ENCODE assay signal across 8 cellular contexts in the genomic region with DNA sequence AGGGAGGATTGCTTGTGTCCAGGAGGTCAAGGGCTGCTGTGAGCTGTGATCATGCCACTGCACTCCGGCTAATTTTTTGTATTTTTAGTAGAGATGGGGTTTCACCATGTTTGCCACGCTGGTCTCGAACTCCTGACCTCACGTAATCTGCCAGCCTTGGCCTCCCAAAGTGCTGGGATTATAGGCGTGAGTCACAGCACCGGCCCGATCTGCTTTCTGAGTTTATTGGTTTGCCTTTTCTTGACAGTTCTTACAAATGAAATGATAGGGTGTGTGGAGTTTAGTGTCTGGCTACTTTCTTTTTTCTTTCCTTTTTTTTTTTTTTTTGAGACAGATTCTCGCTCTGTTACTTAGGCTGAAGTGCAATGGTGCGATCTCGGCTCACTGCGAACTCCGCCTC. TPM values are rescaled to one million over a fixed set of nuclear protein-coding genes. Genes with fewer than 3 reads are reported as not detected.
DNase-seq lines count a peak whose midpoint lies in the region; ATAC-seq and TF ChIP-seq lines count a peak whose summit lies in the region.

No MANE protein-coding gene starts in this region.

- in situ Hi-C loops in ACHN (cut with HindIII; ENCODE audit: low pct_ligation_motif_present, low pct_unique_long_range_greater_than_20kb, low sequenced_read_pairs), result no loop called here

- DNase-seq in activated CD4-positive, alpha-beta T cell treated with anti-CD3 and anti-CD28 coated beads, Interleukin-2, amount 10 ng/mL, durations not matched to agents 7 days and 5 days, result no peak
- DNase-seq in activated CD4-positive, alpha-beta T cell treated with anti-CD3 and anti-CD28 coated beads for 1 hour, result no peak
- no peak for DNase-seq in activated CD8-positive, alpha-beta T cell treated with anti-CD3 and anti-CD28 coated beads for 36 hours
- no peak for DNase-seq in immature natural killer cell
- DNase-seq in thoracic aorta (ENCODE audit: low spot score), result no peak
- no peak for DNase-seq in ACHN

- H3K36me3 Mint-ChIP-seq in activated CD4-positive, alpha-beta T cell treated with anti-CD3 and anti-CD28 coated beads, Interleukin-2, amount 10 ng/mL, durations not matched to agents 7 days and 5 days (ENCODE audit: low read depth), result peaks cover 4% of the 10 kb centered on the region
- H3K36me3 Mint-ChIP-seq in activated CD8-positive, alpha-beta T cell treated with anti-CD3 and anti-CD28 coated beads for 36 hours (ENCODE audit: low read depth), result peaks cover 7% of the 10 kb centered on the region
- H3K36me3 Mint-ChIP-seq in immature natural killer cell, result peaks cover 0 to 4% (median 3%) of the 10 kb centered on the region in 3 donors

- H3K27ac Mint-ChIP-seq in activated CD4-positive, alpha-beta T cell treated with anti-CD3 and anti-CD28 coated beads, Interleukin-2, amount 10 ng/mL, durations not matched to agents 7 days and 5 days, result no peak overlapping the region
- H3K27ac Mint-ChIP-seq in activated CD8-positive, alpha-beta T cell treated with anti-CD3 and anti-CD28 coated beads for 36 hours, result no peak overlapping the region
- H3K27ac Mint-ChIP-seq in immature natural killer cell, result peak overlapping the region in 2 of 6 donors; percentile 25 to 40

- ATAC-seq in activated CD8-positive, alpha-beta T cell treated with anti-CD3 and anti-CD28 coated beads for 36 hours, result no peak
- no peak for ATAC-seq in thoracic aorta (ENCODE audit: insufficient number of reproducible peaks, low FRiP score, low read depth)
- ATAC-seq in GM18498 (IDR thresholded peaks at IDR 0.05; ENCODE audit: unreplicated experiment), result no peak
- ATAC-seq in HG02610 (IDR thresholded peaks at IDR 0.05; ENCODE audit: unreplicated experiment), result no peak

- H3K4me3 Mint-ChIP-seq in activated CD4-positive, alpha-beta T cell treated with anti-CD3 and anti-CD28 coated beads, Interleukin-2, amount 10 ng/mL, durations not matched to agents 7 days and 5 days, result peak overlapping the region; percentile 95
- H3K4me3 Mint-ChIP-seq in activated CD8-positive, alpha-beta T cell treated with anti-CD3 and anti-CD28 coated beads for 36 hours, result peak overlapping the region; percentile 84
- H3K4me3 Mint-ChIP-seq in immature natural killer cell, result peak overlapping the region; percentile 38 to 96 (median 88)

- no peaks in the 10 kb centered on the region for H3K36me3 ChIP-seq in thoracic aorta

- POLR2A ChIA-PET in activated CD4-positive, alpha-beta T cell treated with anti-CD3 and anti-CD28 coated beads, Interleukin-2, amount 10 ng/mL, durations not matched to agents 7 days and 5 days (lab: Charles Lee), result no interaction called here
- POLR2A ChIA-PET in activated CD8-positive, alpha-beta T cell treated with anti-CD3 and anti-CD28 coated beads for 36 hours (lab: Charles Lee), result interaction anchor here (1.4 to 1.8 kb wide), 2 partner anchors 19 to 91 kb away, joined by 3 to 5 read pairs; no protein-coding TSS in a partner anchor

- H3K4me1 Mint-ChIP-seq in activated CD4-positive, alpha-beta T cell treated with anti-CD3 and anti-CD28 coated beads, Interleukin-2, amount 10 ng/mL, durations not matched to agents 7 days and 5 days, result peaks cover 20% of the 10 kb centered on the region
- H3K4me1 Mint-ChIP-seq in activated CD8-positive, alpha-beta T cell treated with anti-CD3 and anti-CD28 coated beads for 36 hours (ENCODE audit: low read depth), result peaks cover 12% of the 10 kb centered on the region
- peaks cover 8 to 29% of the 10 kb centered on the region in 2 donors for H3K4me1 Mint-ChIP-seq in immature natural killer cell

- peak overlapping the region; percentile 54 to 75 for H3K27ac ChIP-seq in thoracic aorta

- H3K9me3 ChIP-seq in thoracic aorta, result no peaks in the 10 kb centered on the region

- H3K9me3 Mint-ChIP-seq in activated CD4-positive, alpha-beta T cell treated with anti-CD3 and anti-CD28 coated beads, Interleukin-2, amount 10 ng/mL, durations not matched to agents 7 days and 5 days, result no peaks in the 10 kb centered on the region
- no peaks in the 10 kb centered on the region for H3K9me3 Mint-ChIP-seq in activated CD8-positive, alpha-beta T cell treated with anti-CD3 and anti-CD28 coated beads for 36 hours
- no peaks in the 10 kb centered on the region for H3K9me3 Mint-ChIP-seq in immature natural killer cell

- H3K4me3 ChIP-seq in thoracic aorta, result peak overlapping the region; percentile 84

- no peaks in the 10 kb centered on the region for H3K27me3 Mint-ChIP-seq in activated CD4-positive, alpha-beta T cell treated with anti-CD3 and anti-CD28 coated beads, Interleukin-2, amount 10 ng/mL, durations not matched to agents 7 days and 5 days
- H3K27me3 Mint-ChIP-seq in activated CD8-positive, alpha-beta T cell treated with anti-CD3 and anti-CD28 coated beads for 36 hours, result no peaks in the 10 kb centered on the region
- peaks cover 0 to 2% (median 0%) of the 10 kb centered on the region in 3 donors for H3K27me3 Mint-ChIP-seq in immature natural killer cell (ENCODE audit: low read depth in 3 of 3)

- H3K4me1 ChIP-seq in thoracic aorta (ENCODE audit: control insufficient read depth in 1 of 2, low read depth in 2 of 2), result peaks cover 0 to 17% of the 10 kb centered on the region in 2 donors

- CTCF ChIA-PET in activated CD4-positive, alpha-beta T cell treated with anti-CD3 and anti-CD28 coated beads, Interleukin-2, amount 10 ng/mL, durations not matched to agents 7 days and 5 days (lab: Charles Lee), result interaction anchor here (0.9 to 1.5 kb wide), 2 partner anchors 11 to 42 kb away, joined by 3 read pairs; no protein-coding TSS in a partner anchor
- CTCF ChIA-PET in activated CD8-positive, alpha-beta T cell treated with anti-CD3 and anti-CD28 coated beads for 36 hours (lab: Charles Lee), result interaction anchor here (1.1 to 2.0 kb wide), 2 partner anchors 46 to 55 kb away, joined by 4 to 9 read pairs; no protein-coding TSS in a partner anchor

- intact Hi-C loops in activated CD8-positive, alpha-beta T cell treated with anti-CD3 and anti-CD28 coated beads for 36 hours (cut with micrococcal nuclease), result no loop called here

- no peaks in the 10 kb centered on the region for H3K27me3 ChIP-seq in thoracic aorta (replicated peaks; ENCODE audit: insufficient read depth)

- no peak for TF ChIP-seq CTCF in activated CD8-positive, alpha-beta T cell treated with anti-CD3 and anti-CD28 coated beads for 36 hours (IDR thresholded peaks at IDR 0.05)
- TF ChIP-seq CTCF in thoracic aorta (IDR thresholded peaks at IDR 0.05), result no peak

RNA-seq across cellular contexts. Expression of gene C19orf44, which starts 0.8 kb away (rescaled TPM):
- total RNA-seq in activated CD4-positive, alpha-beta T cell treated with anti-CD3 and anti-CD28 coated beads, Interleukin-2, amount 10 ng/mL, durations not matched to agents 7 days and 5 days, result 1 to 10 TPM; 3.1 to 3.9 TPM
- 1 to 10 TPM; 1.9 to 2.3 TPM for total RNA-seq in activated CD8-positive, alpha-beta T cell treated with anti-CD3 and anti-CD28 coated beads for 36 hours
- 1 to 10 TPM in 1 of 3 donors, under 1 TPM in 1, not detected in 1; 0.80 to 1.2 TPM for polyA plus RNA-seq in immature natural killer cell
- 1 to 10 TPM; 4.9 to 6.1 TPM for total RNA-seq in thoracic aorta

RNA-seq across cellular contexts. Expression of gene CALR3, which starts 1.1 kb away (rescaled TPM):
- not detected for total RNA-seq in activated CD4-positive, alpha-beta T cell treated with anti-CD3 and anti-CD28 coated beads, Interleukin-2, amount 10 ng/mL, durations not matched to agents 7 days and 5 days
- not detected for total RNA-seq in activated CD8-positive, alpha-beta T cell treated with anti-CD3 and anti-CD28 coated beads for 36 hours
- polyA plus RNA-seq in immature natural killer cell, result under 1 TPM in 1 of 3 donors, not detected in 2; 0.25 TPM
- total RNA-seq in thoracic aorta, result not detected

RNA-seq across cellular contexts. Expression of gene EPS15L1, which starts 25.3 kb away (rescaled TPM):
- 10 to 100 TPM; 33.3 to 39.1 TPM for total RNA-seq in activated CD4-positive, alpha-beta T cell treated with anti-CD3 and anti-CD28 coated beads, Interleukin-2, amount 10 ng/mL, durations not matched to agents 7 days and 5 days
- total RNA-seq in activated CD8-positive, alpha-beta T cell treated with anti-CD3 and anti-CD28 coated beads for 36 hours, result 10 to 100 TPM; 27.4 to 28.3 TPM
- 10 to 100 TPM; 14.5 to 28.8 (median 16.4) TPM for polyA plus RNA-seq in immature natural killer cell
- 10 to 100 TPM; 13.7 to 31.7 TPM for total RNA-seq in thoracic aorta

RNA-seq across cellular contexts. Expression of gene CHERP, which starts 45.2 kb away (rescaled TPM):
- total RNA-seq in activated CD4-positive, alpha-beta T cell treated with anti-CD3 and anti-CD28 coated beads, Interleukin-2, amount 10 ng/mL, durations not matched to agents 7 days and 5 days, result 10 to 100 TPM; 57.9 to 62.2 TPM
- 10 to 100 TPM; 57.5 to 59.6 TPM for total RNA-seq in activated CD8-positive, alpha-beta T cell treated with anti-CD3 and anti-CD28 coated beads for 36 hours
- polyA plus RNA-seq in immature natural killer cell, result 10 to 100 TPM in 1 of 3 donors, 1 to 10 TPM in 2; 1.6 to 19.9 (median 3.4) TPM
- total RNA-seq in thoracic aorta, result 10 to 100 TPM in 1 of 2 donors, 1 to 10 TPM in 1; 9.3 to 18.4 TPM
